Comparison of ENCODE assay signal across 12 cellular contexts in the genomic region with DNA sequence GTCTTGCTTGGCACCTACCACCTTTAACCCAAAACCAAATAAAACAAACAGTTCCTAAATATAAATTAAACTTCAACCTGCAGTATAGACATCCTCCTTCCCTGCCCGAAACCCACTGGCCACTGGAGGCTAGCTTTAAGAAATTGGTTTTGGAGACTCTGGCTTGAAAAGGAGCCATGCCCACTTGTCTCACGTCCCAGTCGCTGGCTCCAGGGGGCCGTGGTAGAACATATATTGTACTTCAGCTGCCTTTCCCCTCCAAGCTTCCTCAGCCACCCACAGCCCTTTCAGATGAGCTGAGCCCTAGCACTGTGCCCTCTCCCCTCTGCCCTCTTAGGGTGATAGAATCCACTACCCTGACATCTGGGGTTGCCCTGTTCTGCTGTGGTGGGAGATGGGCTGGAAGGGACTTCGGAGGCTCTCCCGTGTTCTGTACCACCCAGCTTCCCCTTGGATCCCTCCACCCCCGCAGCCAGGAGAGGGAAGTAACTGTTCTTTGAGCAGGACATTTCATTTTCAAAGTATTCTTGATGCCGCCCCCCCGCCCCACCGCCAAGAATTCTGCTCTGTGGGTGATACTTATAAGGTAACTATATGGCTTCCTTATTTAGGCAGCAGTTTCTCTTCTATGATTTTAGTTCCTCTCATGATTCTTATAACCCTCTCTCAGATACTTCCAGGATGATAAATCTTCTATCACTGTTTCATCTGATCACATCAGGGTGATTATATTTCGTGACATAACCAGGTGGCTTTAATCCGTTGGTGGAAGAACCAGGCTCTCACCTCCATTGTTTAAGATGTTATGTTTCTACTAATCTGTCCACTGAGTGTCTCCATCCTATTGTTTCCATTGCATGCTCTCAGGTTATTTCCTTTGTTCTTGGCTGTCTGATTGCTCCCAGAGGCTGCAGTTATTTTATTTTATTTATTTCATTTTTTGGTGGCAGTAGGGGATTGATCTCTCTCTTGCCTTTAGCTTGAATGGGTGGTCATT. TPM values are rescaled to one million over a fixed set of nuclear protein-coding genes. Genes with fewer than 3 reads are reported as not detected.
DNase-seq lines count a peak whose midpoint lies in the region; ATAC-seq and TF ChIP-seq lines count a peak whose summit lies in the region.
"Had no signal": no experiment of that assay in that cellular context is flagged by ENCODE, and none has a peak within 500 bp of the region (broad histone marks: within the 10 kb centered on the region; RNA-seq: fewer than 3 reads in every experiment).

No MANE protein-coding gene starts in this region.

- no peak overlapping the region for H3K4me3 Mint-ChIP-seq in activated T-cell treated with anti-CD3 and anti-CD28 coated beads, Interleukin-2, amount 50 U/mL, for 72 hours

- peak overlapping the region; percentile 56 to 61 for H3K18ac ChIP-seq in mesenchymal stem cell (ENCODE audit: low read depth in 1 of 2, low read length in 2 of 2)

- no peak overlapping the region for H3K14ac ChIP-seq in mesenchymal stem cell (ENCODE audit: low read length in 2 of 2)

- H3K9me3 ChIP-seq in mesenchymal stem cell (ENCODE audit: control insufficient read depth, low read length), result no peaks in the 10 kb centered on the region
- no peaks in the 10 kb centered on the region for H3K9me3 ChIP-seq in upper lobe of right lung
- H3K9me3 ChIP-seq in Karpas-422 (ENCODE audit: low read length), result no peaks in the 10 kb centered on the region

- peaks cover 11% of the 10 kb centered on the region for H3K27me3 Mint-ChIP-seq in activated T-cell treated with anti-CD3 and anti-CD28 coated beads, Interleukin-2, amount 50 U/mL, for 72 hours (ENCODE audit: low read depth)

- no peak overlapping the region for H2BK5ac ChIP-seq in mesenchymal stem cell (ENCODE audit: low read depth, low read length, poor library complexity, severe bottlenecking)

- H3K79me2 ChIP-seq in Karpas-422 (ENCODE audit: low read length), result no peaks in the 10 kb centered on the region

- peaks cover 41% of the 10 kb centered on the region for H3K4me1 Mint-ChIP-seq in activated T-cell treated with anti-CD3 and anti-CD28 coated beads, Interleukin-2, amount 50 U/mL, for 72 hours (ENCODE audit: low read depth)

- H3K36me3 ChIP-seq in mesenchymal stem cell (ENCODE audit: control insufficient read depth in 1 of 2, insufficient read depth in 2 of 2, low read depth in 1 of 2, low read length in 2 of 2) (no peaks in the 10 kb centered on the region), upper lobe of right lung (peaks cover 51% of the 10 kb centered on the region), Karpas-422 (ENCODE audit: insufficient read depth, low read length) (no peaks in the 10 kb centered on the region)

- H3K27ac ChIP-seq in VCaP (peak overlapping the region; percentile 66; the same call in 1 of the 2 replicates), mesenchymal stem cell (ENCODE audit: low read length, poor library complexity, severe bottlenecking) (no peak overlapping the region), upper lobe of right lung (peak overlapping the region; percentile 44), Karpas-422 (ENCODE audit: low read length) (no peak overlapping the region)
- H3K27ac ChIP-seq: PC-9 had no signal

- no peak overlapping the region for H2AK5ac ChIP-seq in mesenchymal stem cell (ENCODE audit: low read length, severe bottlenecking)

- H3K4me2 ChIP-seq in mesenchymal stem cell (ENCODE audit: low read length, poor library complexity, severe bottlenecking) (no peak overlapping the region), Karpas-422 (ENCODE audit: low read depth, low read length, poor library complexity, severe bottlenecking) (no peak overlapping the region)
- H3K4me2 ChIP-seq: PC-9 had no signal

- ATAC-seq in upper lobe of right lung, result no peak
- no peak for ATAC-seq in activated T-cell treated with anti-CD3 and anti-CD28 coated beads, Interleukin-2, amount 50 U/mL, for 72 hours (replicated peaks in 1 of 2)
- ATAC-seq in HG03159 (IDR thresholded peaks at IDR 0.05; ENCODE audit: unreplicated experiment), result no peak

- no peak overlapping the region for H2BK120ac ChIP-seq in mesenchymal stem cell (ENCODE audit: low read depth, low read length)

- H3K4me1 ChIP-seq in mesenchymal stem cell (ENCODE audit: control insufficient read depth, insufficient read depth, low read depth, low read length) (peaks cover 2% of the 10 kb centered on the region), upper lobe of right lung (peaks cover 95% of the 10 kb centered on the region), Karpas-422 (ENCODE audit: low read length) (no peaks in the 10 kb centered on the region)

- H3K4me3 ChIP-seq in mesenchymal stem cell (ENCODE audit: insufficient read depth in 1 of 2, low read depth in 1 of 2, low read length in 2 of 2) (no peak overlapping the region), upper lobe of right lung (no peak overlapping the region), Karpas-422 (ENCODE audit: low read length) (no peak overlapping the region)
- H3K4me3 ChIP-seq: PC-9 had no signal

- H2AFZ ChIP-seq in mesenchymal stem cell (ENCODE audit: low read depth, low read length) (no peak overlapping the region), Karpas-422 (ENCODE audit: low read length) (no peak overlapping the region)
- H2AFZ ChIP-seq: PC-9 had no signal

- peak overlapping the region; percentile 41 for H4K91ac ChIP-seq in mesenchymal stem cell (ENCODE audit: low read length)

- H2BK12ac ChIP-seq in mesenchymal stem cell (ENCODE audit: low read length in 2 of 2), result peak overlapping the region; percentile 12 to 44

- peak overlapping the region in 1 of 2 experiments; percentile 30 for H3K4ac ChIP-seq in mesenchymal stem cell (ENCODE audit: low read depth in 1 of 2, low read length in 2 of 2)

- H3K27me3 ChIP-seq in mesenchymal stem cell (ENCODE audit: control insufficient read depth in 1 of 2, insufficient read depth in 1 of 2, low read length in 2 of 2) (peaks cover 57 to 77% of the 10 kb centered on the region in 2 experiments), upper lobe of right lung (no peaks in the 10 kb centered on the region), Karpas-422 (ENCODE audit: low read length) (no peaks in the 10 kb centered on the region)

- no peaks in the 10 kb centered on the region for H3K9me2 ChIP-seq in Karpas-422 (replicated peaks; ENCODE audit: insufficient read depth, low read length)

- H3K23ac ChIP-seq in mesenchymal stem cell (ENCODE audit: low read length in 2 of 2), result no peak overlapping the region

- H3K79me1 ChIP-seq in mesenchymal stem cell (replicated peaks; ENCODE audit: low read length, poor library complexity, severe bottlenecking), result no peaks in the 10 kb centered on the region

- H3K9me3 Mint-ChIP-seq in activated T-cell treated with anti-CD3 and anti-CD28 coated beads, Interleukin-2, amount 50 U/mL, for 72 hours, result no peaks in the 10 kb centered on the region

- no peaks in the 10 kb centered on the region for H4K20me1 ChIP-seq in Karpas-422 (ENCODE audit: insufficient read depth, low read depth, low read length)

- intact Hi-C loops in upper lobe of right lung (cut with DNase I), result no loop called here

- H2BK15ac ChIP-seq in mesenchymal stem cell (ENCODE audit: low read depth, poor library complexity, severe bottlenecking), result peak overlapping the region; percentile 78

- H3K27ac Mint-ChIP-seq in activated T-cell treated with anti-CD3 and anti-CD28 coated beads, Interleukin-2, amount 50 U/mL, for 72 hours, result no peak overlapping the region

- DNase-seq in activated effector memory CD4-positive, alpha-beta T cell treated with anti-CD3 and anti-CD28 coated beads, Interleukin-2, amount 50 U/mL, for 16 hours, result peak; percentile 51
- no peak for DNase-seq in activated effector memory CD4-positive, alpha-beta T cell treated with Interleukin-2 at 50 U/mL for 16 hours
- no peak for DNase-seq in mesenchymal stem cell
- DNase-seq in upper lobe of right lung, result no peak
- no peak for DNase-seq in Karpas-422
- no peak for DNase-seq in activated T-cell treated with anti-CD3 and anti-CD28 coated beads, Interleukin-2, amount 50 U/mL, for 72 hours
- DNase-seq: DND-41, hypothalamus, IMR-90, PC-9 had no signal

- 100% methylated on average over 5 of the region's 12 CpGs for WGBS in mesenchymal stem cell

- peak overlapping the region; percentile 20 for H4K8ac ChIP-seq in mesenchymal stem cell (ENCODE audit: low read length)

- H3K36me3 Mint-ChIP-seq in activated T-cell treated with anti-CD3 and anti-CD28 coated beads, Interleukin-2, amount 50 U/mL, for 72 hours (ENCODE audit: insufficient read depth in 2 of 2), result no peaks in the 10 kb centered on the region

- H3K9ac ChIP-seq in mesenchymal stem cell (ENCODE audit: low read length) (no peak overlapping the region), Karpas-422 (ENCODE audit: low read length) (no peak overlapping the region)

- TF ChIP-seq CTCF in VCaP (conservative IDR thresholded peaks at IDR 0.05) (no peak), upper lobe of right lung (IDR thresholded peaks at IDR 0.05) (no peak)

RNA-seq across cellular contexts. Expression of a gene that starts 24.0 kb away (rescaled TPM):
- polyA plus RNA-seq in mesenchymal stem cell (2013, experiment 1 of 2), result 2.4 TPM
- 2.1 TPM for polyA plus RNA-seq in mesenchymal stem cell (2013, experiment 2 of 2)
- total RNA-seq in upper lobe of right lung, result 221 TPM
- total RNA-seq in Karpas-422 (2014; rRNA removed; shearing (Covaris generic); ENCODE audit: low replicate concordance), result not detected in 2 replicates
- 1 to 10 TPM; 3.3 to 4.0 TPM for total RNA-seq in activated T-cell treated with anti-CD3 and anti-CD28 coated beads, Interleukin-2, amount 50 U/mL, for 72 hours
- total RNA-seq: IMR-90 had no signal
- polyA plus RNA-seq: IMR-90 had no signal

Comparison
In these comparisons a context has a peak if more than half of its experiments do, and no peak if none do; other contexts are left out.
1. H3K27ac ChIP-seq: peak in VCaP (single experiment) and upper lobe of right lung (single experiment); none in mesenchymal stem cell (single experiment) and Karpas-422 (single experiment).
2. RNA of a gene that starts 24.0 kb away (total RNA-seq): 221 TPM in upper lobe of right lung (single experiment); 3.3 to 4.0 TPM in activated T-cell treated with anti-CD3 and anti-CD28 coated beads, Interleukin-2, amount 50 U/mL, for 72 hours and not detected in Karpas-422; every median in the first group is over 10 times any median in the second.